ENCODE assay signal across 28 cellular contexts in genomic region chr11:32454993-32455392, GRCh38. TPM values are rescaled to one million over a fixed set of nuclear protein-coding genes. Genes with fewer than 3 reads are reported as not detected.
"Had no signal": no experiment of that assay in that cellular context is flagged by ENCODE, and none has a peak within 500 bp of the region (broad histone marks: within the 10 kb centered on the region; RNA-seq: fewer than 3 reads in every experiment).

No MANE protein-coding gene starts in this region.

- DNase-seq: colonic mucosa; cortex of kidney; effector CD8-positive, alpha-beta T cell; effector memory CD8-positive, alpha-beta T cell; endodermal cell; erythroblast; esophagus squamous epithelium; foreskin fibroblast; foreskin melanocyte; gastrocnemius medialis; glutamatergic neuron; head of caudate nucleus; heart right ventricle; hippocampal formation; left cardiac atrium; left lung; left ventricle myocardium superior; lower lobe of right lung; mesenchymal stem cell; midbrain had no signal

- H3K4me3 ChIP-seq: colonic mucosa, esophagus squamous epithelium, gastrocnemius medialis, heart right ventricle, left lung, lower lobe of right lung had no signal

- H3K27me3 ChIP-seq: colonic mucosa, gastrocnemius medialis had no signal

- H3K9me3 ChIP-seq: colonic mucosa, esophagus squamous epithelium, gastrocnemius medialis, heart right ventricle, left lung, lower lobe of right lung had no signal

- H3K27ac Mint-ChIP-seq: dendritic cell treated with granulocyte-macrophage colony-stimulating factor and Interleukin-4, amounts not matched to agents 40 ng/mL and 50 ng/mL, for 4 days; effector memory CD8-positive, alpha-beta T cell; endodermal cell had no signal

- H3K4me1 ChIP-seq: colonic mucosa, esophagus squamous epithelium, gastrocnemius medialis, left lung, lower lobe of right lung had no signal

- H3K36me3 ChIP-seq: colonic mucosa, esophagus squamous epithelium, gastrocnemius medialis, heart right ventricle, left lung, lower lobe of right lung had no signal

- H3K4me1 Mint-ChIP-seq: endodermal cell had no signal

- H3K9me3 Mint-ChIP-seq: dendritic cell treated with granulocyte-macrophage colony-stimulating factor and Interleukin-4, amounts not matched to agents 40 ng/mL and 50 ng/mL, for 4 days; effector memory CD8-positive, alpha-beta T cell; endodermal cell had no signal

- H3K27ac ChIP-seq: colonic mucosa, epithelial cell of prostate, esophagus squamous epithelium, gastrocnemius medialis, heart right ventricle, left lung, lower lobe of right lung had no signal

- H3K4me3 Mint-ChIP-seq: dendritic cell treated with granulocyte-macrophage colony-stimulating factor and Interleukin-4, amounts not matched to agents 40 ng/mL and 50 ng/mL, for 4 days; effector memory CD8-positive, alpha-beta T cell; endodermal cell had no signal

- ATAC-seq: effector memory CD8-positive, alpha-beta T cell; esophagus mucosa; gastrocnemius medialis; heart right ventricle; left cardiac atrium; left lung; left ventricle myocardium superior; lower lobe of right lung had no signal

RNA-seq across cellular contexts. Expression of gene WT1, which starts 19.7 kb away (rescaled TPM):
- total RNA-seq: dermis microvascular lymphatic vessel endothelial cell, esophagus mucosa, esophagus squamous epithelium, gastrocnemius medialis, lower leg skin, lung microvascular endothelial cell, mononuclear cell had no signal
- polyA plus RNA-seq: keratinocyte had no signal
